ENCODE assay signal across 10 cellular contexts in genomic region chr16:75402174-75402820, GRCh38. TPM values are rescaled to one million over a fixed set of nuclear protein-coding genes. Genes with fewer than 3 reads are reported as not detected.
DNase-seq lines count a peak whose midpoint lies in the region; ATAC-seq and TF ChIP-seq lines count a peak whose summit lies in the region.
"Had no signal": no experiment of that assay in that cellular context is flagged by ENCODE, and none has a peak within 500 bp of the region (broad histone marks: within the 10 kb centered on the region; RNA-seq: fewer than 3 reads in every experiment).

No MANE protein-coding gene starts in this region.

- H3K9me3 Mint-ChIP-seq in activated naive CD8-positive, alpha-beta T cell (ENCODE audit: low read depth), result no peaks in the 10 kb centered on the region
- H3K9me3 Mint-ChIP-seq: T-cell had no signal

- no peak for TF ChIP-seq POLR2A in gastroesophageal sphincter (IDR thresholded peaks at IDR 0.05)
- TF ChIP-seq POLR2A in gastrocnemius medialis (IDR thresholded peaks at IDR 0.05), result no peak

- peak overlapping the region; percentile 36 for H3K27ac Mint-ChIP-seq in activated naive CD8-positive, alpha-beta T cell
- H3K27ac Mint-ChIP-seq: T-cell had no signal

- no peak overlapping the region for H3K4me3 ChIP-seq in gastroesophageal sphincter
- no peak overlapping the region for H3K4me3 ChIP-seq in gastrocnemius medialis

- H3K27me3 ChIP-seq in gastroesophageal sphincter (no peaks in the 10 kb centered on the region), gastrocnemius medialis (no peaks in the 10 kb centered on the region)

- H3K4me1 Mint-ChIP-seq in activated naive CD8-positive, alpha-beta T cell (ENCODE audit: low read depth), result peaks cover 19% of the 10 kb centered on the region

- peak overlapping the region; percentile 40 for H3K4me3 Mint-ChIP-seq in activated naive CD8-positive, alpha-beta T cell
- H3K4me3 Mint-ChIP-seq: T-cell had no signal

- intact Hi-C loops in gastrocnemius medialis (cut with DNase I; ENCODE audit: low total_unique reads), result loop anchor here (1.0 kb wide), 1 partner anchor 203 kb away; no protein-coding TSS in a partner anchor

- TF ChIP-seq EP300 in gastroesophageal sphincter (IDR thresholded peaks at IDR 0.05), result no peak

- no peak for TF ChIP-seq CTCF in gastroesophageal sphincter (IDR thresholded peaks at IDR 0.05)
- TF ChIP-seq CTCF in gastrocnemius medialis (IDR thresholded peaks at IDR 0.05 in 4 of 5, conservative IDR thresholded peaks at IDR 0.05 in 1 of 5), result no peak

- no peaks in the 10 kb centered on the region for H3K9me3 ChIP-seq in gastroesophageal sphincter
- no peaks in the 10 kb centered on the region for H3K9me3 ChIP-seq in gastrocnemius medialis

- 14 to 30% methylated on average over 2 of the region's 2 CpGs for WGBS in gastroesophageal sphincter (ENCODE audit: low coverage in 1 of 2), 2 donors

- H3K36me3 Mint-ChIP-seq in activated naive CD8-positive, alpha-beta T cell, result peaks cover 7% of the 10 kb centered on the region

- in situ Hi-C loops in gastrocnemius medialis (cut with MboI; ENCODE audit: low sequenced_read_pairs in 4 of 4), result loop anchor here in 2 of 4 donors (10.0 to 25.0 kb wide), 2 partner anchors 207 to 415 kb away; partner anchors contain the start of genes WDR59 (in 1 of the 2) and ZNRF1 (in 1 of the 2)

- peak; percentile 17 for DNase-seq in HCEC 1CT
- DNase-seq in gastrocnemius medialis, result no peak
- DNase-seq in retina, result no peak
- DNase-seq: NCI-H2029 treated with DMSO at 0.1 percent for 48 hours had no signal

- peaks cover 0 to 20% of the 10 kb centered on the region in 2 donors for H3K36me3 ChIP-seq in gastroesophageal sphincter
- peaks cover 0 to 6% of the 10 kb centered on the region in 2 donors for H3K36me3 ChIP-seq in gastrocnemius medialis

- no peaks in the 10 kb centered on the region for H3K27me3 Mint-ChIP-seq in activated naive CD8-positive, alpha-beta T cell
- H3K27me3 Mint-ChIP-seq: T-cell had no signal

- H3K27ac ChIP-seq in gastroesophageal sphincter (peak overlapping the region; percentile 58 to 83 (median 76)), gastrocnemius medialis (peak overlapping the region; percentile 25 to 58 (median 50))

- peak; percentile 74 for ATAC-seq in gastroesophageal sphincter
- ATAC-seq in gastrocnemius medialis, result peak in 1 of 2 donors; percentile 76
- no peak for ATAC-seq in GM21723 (IDR thresholded peaks at IDR 0.05; ENCODE audit: unreplicated experiment)
- ATAC-seq in HG02798 (IDR thresholded peaks at IDR 0.05; ENCODE audit: poor library complexity, unreplicated experiment), result no peak
- no peak for ATAC-seq in HG03159 (IDR thresholded peaks at IDR 0.05; ENCODE audit: unreplicated experiment)
- ATAC-seq: T-cell had no signal

- H3K4me1 ChIP-seq in gastroesophageal sphincter (peaks cover 0 to 20% (median 6%) of the 10 kb centered on the region in 3 donors), gastrocnemius medialis (peaks cover 14 to 16% of the 10 kb centered on the region in 2 donors)

RNA-seq across cellular contexts. Expression of gene CFDP1, which starts 31.0 kb away (rescaled TPM):
- 10 to 100 TPM; 45.1 to 70.0 (median 50.0) TPM for total RNA-seq in gastroesophageal sphincter
- total RNA-seq in gastrocnemius medialis, result 10 to 100 TPM; 20.4 to 28.6 (median 24.2) TPM
